Comparison of ENCODE assay signal across 7 cellular contexts in the genomic region with DNA sequence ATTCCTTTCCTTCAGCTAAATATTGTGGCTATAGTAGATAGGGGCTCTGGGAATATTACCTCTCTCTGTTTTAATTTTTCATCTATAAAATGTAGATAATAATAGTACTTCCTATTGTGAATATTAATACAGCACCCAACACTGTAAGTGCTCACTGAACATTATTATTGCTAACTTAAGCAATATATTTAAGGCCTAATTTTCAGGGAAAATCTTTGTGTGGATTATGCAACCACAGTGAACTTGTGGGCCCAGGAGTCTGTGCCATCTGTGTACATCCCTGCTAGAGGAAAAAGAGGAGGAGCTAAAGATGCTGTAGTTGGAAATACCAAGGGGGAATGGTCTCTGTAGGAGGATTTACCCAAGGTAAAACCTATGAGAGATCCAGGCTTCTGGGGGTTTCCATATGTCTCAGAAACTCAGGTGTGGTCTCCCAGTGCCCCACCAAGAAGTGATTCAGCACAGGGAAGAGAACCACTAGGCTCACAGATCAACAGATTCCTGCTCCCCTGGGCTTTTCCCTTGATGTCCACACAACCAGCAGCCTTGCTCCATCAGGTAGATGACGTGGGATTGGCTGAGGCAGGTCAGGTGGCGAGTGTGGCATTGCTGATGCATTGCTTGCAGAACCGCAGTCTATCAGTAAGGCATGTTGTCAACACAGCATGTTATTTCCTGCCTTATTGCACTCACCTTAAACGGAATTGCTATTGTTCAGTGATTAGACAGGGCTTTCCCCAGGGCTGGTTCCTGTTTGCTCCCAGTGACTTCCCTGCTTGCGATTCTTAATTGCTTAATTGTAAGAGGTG. TPM values are rescaled to one million over a fixed set of nuclear protein-coding genes. Genes with fewer than 3 reads are reported as not detected.
DNase-seq lines count a peak whose midpoint lies in the region; ATAC-seq lines count a peak whose summit lies in the region.

No MANE protein-coding gene starts in this region.

- intact Hi-C loops in left colon (cut with DNase I, micrococcal nuclease), result no loop called here

- DNase-seq in NCI-H510A treated with DMSO at 0.1 percent for 48 hours (lab: John Stamatoyannopoulos, UW), result peak; percentile 89
- DNase-seq in activated T-helper 1 cell treated with Interleukin-2 at 50 U/mL for 16 hours (ENCODE audit: low read depth), result peak; percentile 66
- DNase-seq in left colon, result peak; percentile 39 to 59
- DNase-seq in stimulated activated CD8-positive, alpha-beta memory T cell treated with anti-CD3 and anti-CD28 coated beads, Interleukin-7, amount 100 ng/mL, for 24 hours (ENCODE audit: low read depth), result peak; percentile 61
- DNase-seq in superior temporal gyrus (ENCODE audit: extremely low spot score), result no peak

- ATAC-seq in GM21423 (IDR thresholded peaks at IDR 0.05; ENCODE audit: unreplicated experiment) (peak; percentile 27), left colon (peak; percentile 37), HG03280 (IDR thresholded peaks at IDR 0.05; ENCODE audit: unreplicated experiment) (no peak)

RNA-seq across cellular contexts. Expression of a gene that starts 1.6 kb away (rescaled TPM):
- total RNA-seq in left colon, result 10 to 100 TPM; 36.4 to 42.3 TPM
